Comparison of ENCODE assay signal across 8 cellular contexts in genomic region chr20:42594659-42595058, GRCh38.
"Had no signal": no experiment of that assay in that cellular context is flagged by ENCODE, and none has a peak within 500 bp of the region (broad histone marks: within the 10 kb centered on the region; RNA-seq: fewer than 3 reads in every experiment).

No MANE protein-coding gene starts in this region.

- DNase-seq: GDM1, GF-D8 had no signal

- FAIRE-seq: G401.6, GM12878, GM12891, GM12892, GM18507, GM19239 had no signal

- H3K4me3 ChIP-seq: GM12878 had no signal

- ATAC-seq: GM12878 had no signal
